ENCODE assay signal across 10 cellular contexts in genomic region chr1:233904979-233905415, GRCh38. TPM values are rescaled to one million over a fixed set of nuclear protein-coding genes. Genes with fewer than 3 reads are reported as not detected.
DNase-seq lines count a peak whose midpoint lies in the region; ATAC-seq and TF ChIP-seq lines count a peak whose summit lies in the region.
"Had no signal": no experiment of that assay in that cellular context is flagged by ENCODE, and none has a peak within 500 bp of the region (broad histone marks: within the 10 kb centered on the region; RNA-seq: fewer than 3 reads in every experiment).

No MANE protein-coding gene starts in this region.

- H3K4me3 Mint-ChIP-seq in effector memory CD8-positive, alpha-beta T cell, result no peak overlapping the region

- H3K36me3 ChIP-seq in BJ (ENCODE audit: control insufficient read depth, insufficient read depth, low read length), result no peaks in the 10 kb centered on the region
- H3K36me3 ChIP-seq in endocrine pancreas (ENCODE audit: control insufficient read depth, insufficient read depth, low read length), result no peaks in the 10 kb centered on the region
- no peaks in the 10 kb centered on the region for H3K36me3 ChIP-seq in mesenchymal stem cell (ENCODE audit: control insufficient read depth in 1 of 2, insufficient read depth in 2 of 2, low read depth in 1 of 2, low read length in 2 of 2)
- H3K36me3 ChIP-seq: adrenal gland had no signal

- H2AFZ ChIP-seq in mesenchymal stem cell (ENCODE audit: low read depth, low read length), result no peak overlapping the region

- H3K9ac ChIP-seq in endocrine pancreas (ENCODE audit: control insufficient read depth, insufficient read depth, low read length) (peak overlapping the region; percentile 91), mesenchymal stem cell (ENCODE audit: low read length) (no peak overlapping the region)

- TF ChIP-seq CTCF in BJ (IDR thresholded peaks at IDR 0.05; ENCODE audit: insufficient read depth, low read depth, low read length), result no peak

- no peaks in the 10 kb centered on the region for H3K79me1 ChIP-seq in mesenchymal stem cell (replicated peaks; ENCODE audit: low read length, poor library complexity, severe bottlenecking)

- H3K4me2 ChIP-seq in mesenchymal stem cell (ENCODE audit: low read length, poor library complexity, severe bottlenecking), result peak overlapping the region; percentile 74

- H3K23ac ChIP-seq in mesenchymal stem cell (ENCODE audit: low read length in 2 of 2), result no peak overlapping the region

- no peak overlapping the region for H4K91ac ChIP-seq in mesenchymal stem cell (ENCODE audit: low read length)

- H3K4me1 ChIP-seq in endocrine pancreas (ENCODE audit: control insufficient read depth, insufficient read depth, low read length), result no peaks in the 10 kb centered on the region
- peaks cover 10% of the 10 kb centered on the region for H3K4me1 ChIP-seq in mesenchymal stem cell (ENCODE audit: control insufficient read depth, insufficient read depth, low read depth, low read length)
- H3K4me1 ChIP-seq: adrenal gland had no signal

- peaks cover 2 to 7% of the 10 kb centered on the region in 2 donors for H3K4me1 Mint-ChIP-seq in effector memory CD8-positive, alpha-beta T cell (ENCODE audit: low read depth in 2 of 2)

- no peak overlapping the region for H2BK120ac ChIP-seq in mesenchymal stem cell (ENCODE audit: low read depth, low read length)

- no peak overlapping the region for H2BK12ac ChIP-seq in mesenchymal stem cell (ENCODE audit: low read length in 2 of 2)

- H3K27me3 Mint-ChIP-seq in effector memory CD8-positive, alpha-beta T cell, result peaks cover 52 to 66% of the 10 kb centered on the region in 2 donors

- 2% methylated on average over 19 of the region's 43 CpGs for WGBS in mesenchymal stem cell

- H3K14ac ChIP-seq in mesenchymal stem cell (ENCODE audit: low read length in 2 of 2), result no peak overlapping the region

- H4K8ac ChIP-seq in mesenchymal stem cell (ENCODE audit: low read length), result no peak overlapping the region

- no peaks in the 10 kb centered on the region for H3K36me3 Mint-ChIP-seq in effector memory CD8-positive, alpha-beta T cell (ENCODE audit: insufficient read depth)

- H3K18ac ChIP-seq in mesenchymal stem cell (ENCODE audit: low read depth in 1 of 2, low read length in 2 of 2), result no peak overlapping the region

- CTCF ChIA-PET in BJ (lab: Yijun Ruan, JAX), result interaction anchor here (1.0 kb wide), 1 partner anchor 9 kb away, joined by 4 read pairs; no protein-coding TSS in a partner anchor

- POLR2A ChIA-PET in BJ (lab: Charles Lee), result no interaction called here

- no peak overlapping the region for H2BK5ac ChIP-seq in mesenchymal stem cell (ENCODE audit: low read depth, low read length, poor library complexity, severe bottlenecking)

- H3K9me3 ChIP-seq in endocrine pancreas (ENCODE audit: control insufficient read depth, low read length) (no peaks in the 10 kb centered on the region), mesenchymal stem cell (ENCODE audit: control insufficient read depth, low read length) (no peaks in the 10 kb centered on the region)
- H3K9me3 ChIP-seq: adrenal gland had no signal

- H3K27me3 ChIP-seq in BJ (ENCODE audit: control insufficient read depth, insufficient read depth, low read length) (no peaks in the 10 kb centered on the region; the same call in 1 of the 2 replicates), endocrine pancreas (ENCODE audit: control insufficient read depth, insufficient read depth, low read length) (no peaks in the 10 kb centered on the region), mesenchymal stem cell (ENCODE audit: control insufficient read depth in 1 of 2, insufficient read depth in 1 of 2, low read length in 2 of 2) (peaks cover 21 to 24% of the 10 kb centered on the region in 2 experiments)

- H3K4me3 ChIP-seq in BJ (ENCODE audit: low read depth, low read length) (peak overlapping the region; percentile 30), endocrine pancreas (ENCODE audit: control insufficient read depth, insufficient read depth, low read length) (no peak overlapping the region), mesenchymal stem cell (ENCODE audit: insufficient read depth in 1 of 2, low read depth in 1 of 2, low read length in 2 of 2) (no peak overlapping the region)

- no peak overlapping the region for H2BK15ac ChIP-seq in mesenchymal stem cell (ENCODE audit: low read depth, poor library complexity, severe bottlenecking)

- H3K9me3 Mint-ChIP-seq in effector memory CD8-positive, alpha-beta T cell, result peaks cover 0 to 8% of the 10 kb centered on the region in 2 donors

- H3K4ac ChIP-seq in mesenchymal stem cell (ENCODE audit: low read depth in 1 of 2, low read length in 2 of 2), result no peak overlapping the region

- H3K27ac Mint-ChIP-seq in effector memory CD8-positive, alpha-beta T cell, result no peak overlapping the region

- no peak for DNase-seq in BJ (ENCODE audit: low read depth)
- peak; percentile 42 for DNase-seq in NCI-H2171 treated with DMSO at 0.1 percent for 48 hours (lab: John Stamatoyannopoulos, UW)
- DNase-seq in mesenchymal stem cell, result no peak
- DNase-seq in NCI-H2029 treated with DMSO at 0.1 percent for 48 hours (lab: John Stamatoyannopoulos, UW), result no peak
- DNase-seq in effector memory CD8-positive, alpha-beta T cell, result no peak
- DNase-seq in DMS 273 (lab: John Stamatoyannopoulos, UW; ENCODE audit: unreplicated experiment), result no peak
- DNase-seq: midbrain had no signal

- no peak for ATAC-seq in HG02870 (IDR thresholded peaks at IDR 0.05; ENCODE audit: unreplicated experiment)
- no peak for ATAC-seq in effector memory CD8-positive, alpha-beta T cell (replicated peaks)

- H3K27ac ChIP-seq in mesenchymal stem cell (ENCODE audit: low read length, poor library complexity, severe bottlenecking), result no peak overlapping the region

- H2AK5ac ChIP-seq in mesenchymal stem cell (ENCODE audit: low read length, severe bottlenecking), result no peak overlapping the region

RNA-seq across cellular contexts. Expression of gene SLC35F3, which starts 0.5 kb away (rescaled TPM):
- polyA plus RNA-seq in BJ (2011; rRNA removed), result 0.06 and 0.09 TPM in 2 replicates
- 0.21 TPM in 1 of 2 replicates, not detected in the other for polyA minus RNA-seq in BJ (2011; rRNA and poly(A)+ RNA removed)
- polyA plus RNA-seq in mesenchymal stem cell (2013, experiment 1 of 2), result 0.15 TPM
- 0.12 TPM for polyA plus RNA-seq in mesenchymal stem cell (2013, experiment 2 of 2)
